In the genomic region with DNA sequence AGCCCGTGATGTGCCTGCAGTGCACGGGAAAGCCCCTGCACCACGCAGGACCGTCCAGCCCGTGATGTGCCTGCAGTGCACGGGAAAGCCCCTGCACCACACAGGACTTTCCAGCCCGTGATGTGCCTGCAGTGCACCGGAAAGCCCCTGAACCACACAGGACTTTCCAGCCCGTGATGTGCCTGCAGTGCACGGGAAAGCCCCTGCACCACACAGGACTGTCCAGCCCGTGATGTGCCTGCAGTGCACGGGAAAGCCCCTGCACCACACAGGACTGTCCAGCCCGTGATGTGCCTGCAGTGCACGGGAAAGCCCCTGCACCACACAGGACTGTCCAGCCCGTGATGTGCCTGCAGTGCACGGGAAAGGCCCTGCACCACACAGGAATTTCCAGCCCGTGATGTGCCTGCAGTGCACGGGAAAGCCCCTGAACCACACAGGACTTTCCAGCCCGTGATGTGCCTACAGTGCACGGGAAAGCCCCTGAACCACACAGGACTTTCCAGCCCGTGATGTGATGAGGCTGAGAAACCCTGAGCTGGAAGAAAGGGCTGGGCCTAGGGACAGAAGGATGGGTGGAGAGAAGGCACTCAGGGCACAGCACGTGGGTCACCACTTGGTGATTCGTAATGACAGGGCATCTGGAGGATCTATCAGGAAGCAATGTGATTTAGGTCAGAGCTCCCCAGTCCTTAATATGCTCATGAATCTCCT, we compare ENCODE assay signal across 9 cellular contexts. TPM values are rescaled to one million over a fixed set of nuclear protein-coding genes. Genes with fewer than 3 reads are reported as not detected.
DNase-seq lines count a peak whose midpoint lies in the region; ATAC-seq and TF ChIP-seq lines count a peak whose summit lies in the region.
"Not testable (repeated sequence)": the region's sequence is repeated elsewhere in the genome, so short reads cannot be mapped to it uniquely, and the experiment has no call there.
"Had no signal": no experiment of that assay in that cellular context is flagged by ENCODE, and none has a peak within 500 bp of the region (broad histone marks: within the 10 kb centered on the region; RNA-seq: fewer than 3 reads in every experiment).

No MANE protein-coding gene starts in this region.

- intact Hi-C loops in naive thymus-derived CD4-positive, alpha-beta T cell (cut with micrococcal nuclease) = not testable (repeated sequence)

- not testable (repeated sequence) for H3K9me3 ChIP-seq in OCI-LY1 (ENCODE audit: low read length); naive thymus-derived CD4-positive, alpha-beta T cell (ENCODE audit: control insufficient read depth in 2 of 3, low read length in 3 of 3)

- peak overlapping the region; percentile 30; the same call in 1 of the 2 replicates for H3K4me2 ChIP-seq in OCI-LY1 (ENCODE audit: low read length)

- not testable (repeated sequence) for H3F3A ChIP-seq in OCI-LY1 (ENCODE audit: insufficient read depth, low read length)

- not testable (repeated sequence) for TF ChIP-seq CTCF in OCI-LY1 (IDR thresholded peaks at IDR 0.05; ENCODE audit: low read length); brain microvascular endothelial cell (IDR thresholded peaks at IDR 0.05; ENCODE audit: low read depth, low read length, missing control alignments)

- peak overlapping the region in 1 of 9 donors; percentile 60 for H3K27ac Mint-ChIP-seq in naive thymus-derived CD4-positive, alpha-beta T cell

- DNase-seq in ELR (ENCODE audit: low read depth) (peak; percentile 87), brain microvascular endothelial cell (peak; percentile 42)
- DNase-seq in activated CD4-positive, alpha-beta T cell treated with anti-CD3 and anti-CD28 coated beads, Interleukin-2, amount 50 U/mL, for 24 hours (ENCODE audit: low read depth in 1 of 2, low spot score in 1 of 2) = peak; percentile 31 to 58
- peak in 2 of 9 donors; percentile 22 to 37 for DNase-seq in naive thymus-derived CD4-positive, alpha-beta T cell
- peak; percentile 6 to 25 for DNase-seq in stimulated activated CD8-positive, alpha-beta memory T cell treated with anti-CD3 and anti-CD28 coated beads, Interleukin-4, amount 100 ng/mL, for 4 hours (ENCODE audit: low read depth in 2 of 2, low spot score in 1 of 2)

- peak overlapping the region; percentile 96 for H3K27ac ChIP-seq in OCI-LY1 (ENCODE audit: low read depth, low read length, poor library complexity, severe bottlenecking)
- not testable (repeated sequence) for H3K27ac ChIP-seq in brain microvascular endothelial cell; naive thymus-derived CD4-positive, alpha-beta T cell (ENCODE audit: low read depth, low read length)

- not testable (repeated sequence) for H3K36me3 Mint-ChIP-seq in naive thymus-derived CD4-positive, alpha-beta T cell

- in situ Hi-C loops in brain microvascular endothelial cell (cut with HindIII; ENCODE audit: low pct_ligation_motif_present, low sequenced_read_pairs) = not testable (repeated sequence)

- H3K9me2 ChIP-seq in OCI-LY1 (ENCODE audit: low read depth, low read length) = not testable (repeated sequence)

- not testable (repeated sequence) for H3K36me3 ChIP-seq in OCI-LY1 (ENCODE audit: insufficient read depth, low read length); brain microvascular endothelial cell (replicated peaks); naive thymus-derived CD4-positive, alpha-beta T cell (ENCODE audit: control insufficient read depth in 2 of 3, insufficient read depth in 3 of 3, low read length in 3 of 3)

- H4K20me1 ChIP-seq in OCI-LY1 (ENCODE audit: insufficient read depth, low read length) = not testable (repeated sequence)

- CTCF ChIA-PET in naive thymus-derived CD4-positive, alpha-beta T cell (lab: Charles Lee) = not testable (repeated sequence)

- not testable (repeated sequence) for H3K79me2 ChIP-seq in OCI-LY1 (ENCODE audit: insufficient read depth, low read length)

- H2AFZ ChIP-seq in OCI-LY1 (ENCODE audit: low read length) = not testable (repeated sequence)

- POLR2A ChIA-PET in naive thymus-derived CD4-positive, alpha-beta T cell (lab: Charles Lee) = interaction anchor here (0.6 kb wide), 1 partner anchor 459 kb away, joined by 3 read pairs; no protein-coding TSS in a partner anchor

- H3K4me3 ChIP-seq in OCI-LY1 (ENCODE audit: low read depth, low read length, poor library complexity, severe bottlenecking); brain microvascular endothelial cell (ENCODE audit: low read depth, low read length); naive thymus-derived CD4-positive, alpha-beta T cell (ENCODE audit: low read length): not testable (repeated sequence)

- peaks cover 0 to 18% (median 0%) of the 10 kb centered on the region in 11 donors for H3K9me3 Mint-ChIP-seq in naive thymus-derived CD4-positive, alpha-beta T cell

- not testable (repeated sequence) for H3K4me1 Mint-ChIP-seq in naive thymus-derived CD4-positive, alpha-beta T cell

- peak overlapping the region; percentile 41; the same call in 1 of the 2 replicates for H3K9ac ChIP-seq in OCI-LY1 (ENCODE audit: low read length)

- not testable (repeated sequence) for H3K27me3 ChIP-seq in OCI-LY1 (ENCODE audit: insufficient read depth, low read length); brain microvascular endothelial cell (replicated peaks); naive thymus-derived CD4-positive, alpha-beta T cell (ENCODE audit: control insufficient read depth in 2 of 2, insufficient read depth in 2 of 2, low read length in 2 of 2)

- not testable (repeated sequence) for H3K4me3 Mint-ChIP-seq in naive thymus-derived CD4-positive, alpha-beta T cell

- peak; percentile 60 for ATAC-seq in GM21390 (IDR thresholded peaks at IDR 0.05; ENCODE audit: unreplicated experiment)
- peak; percentile 54 for ATAC-seq in HG03095 (IDR thresholded peaks at IDR 0.05; ENCODE audit: unreplicated experiment)
- ATAC-seq in naive thymus-derived CD4-positive, alpha-beta T cell = peak; percentile 75

- H3K4me1 ChIP-seq in OCI-LY1 (ENCODE audit: insufficient read depth, low read length, severe bottlenecking) = peaks cover 66% of the 10 kb centered on the region
- H3K4me1 ChIP-seq in naive thymus-derived CD4-positive, alpha-beta T cell (ENCODE audit: control insufficient read depth in 2 of 2, insufficient read depth in 2 of 2, low read length in 2 of 2) = not testable (repeated sequence)

- H3K27me3 Mint-ChIP-seq in naive thymus-derived CD4-positive, alpha-beta T cell = peaks cover 0 to 45% (median 34%) of the 10 kb centered on the region in 5 donors

RNA-seq across cellular contexts. Expression of a gene that starts 20.3 kb away (rescaled TPM):
- not detected for total RNA-seq in naive thymus-derived CD4-positive, alpha-beta T cell
- polyA plus RNA-seq in naive thymus-derived CD4-positive, alpha-beta T cell = not detected
- total RNA-seq: OCI-LY7 had no signal

RNA-seq across cellular contexts. Expression of a gene that starts 23.1 kb away (rescaled TPM):
- total RNA-seq in naive thymus-derived CD4-positive, alpha-beta T cell = not detected
- not detected for polyA plus RNA-seq in naive thymus-derived CD4-positive, alpha-beta T cell
- total RNA-seq: OCI-LY7 had no signal

RNA-seq across cellular contexts. Expression of a gene that starts 42.2 kb away (rescaled TPM):
- total RNA-seq in naive thymus-derived CD4-positive, alpha-beta T cell = 100 to 1,000 TPM in 1 of 5 experiments, 10 to 100 TPM in 1, under 1 TPM in 3; 0.44 to 300 (median 0.68) TPM
- polyA plus RNA-seq in naive thymus-derived CD4-positive, alpha-beta T cell = under 1 TPM; 0.59 to 0.80 TPM
- total RNA-seq: OCI-LY7 had no signal

RNA-seq across cellular contexts. Expression of a gene that starts 53.2 kb away (rescaled TPM):
- total RNA-seq in naive thymus-derived CD4-positive, alpha-beta T cell = not detected
- polyA plus RNA-seq in naive thymus-derived CD4-positive, alpha-beta T cell = not detected
- total RNA-seq: OCI-LY7 had no signal
